9 cellular contexts compared by ENCODE assay signal in genomic region chr6:8082954-8083858, GRCh38. TPM values are rescaled to one million over a fixed set of nuclear protein-coding genes. Genes with fewer than 3 reads are reported as not detected.
DNase-seq lines count a peak whose midpoint lies in the region; ATAC-seq, FAIRE-seq and TF ChIP-seq lines count a peak whose summit lies in the region.
"Had no signal": no experiment of that assay in that cellular context is flagged by ENCODE, and none has a peak within 500 bp of the region (broad histone marks: within the 10 kb centered on the region; RNA-seq: fewer than 3 reads in every experiment).

No MANE protein-coding gene starts in this region.

- H3K9me3 ChIP-seq in H9 (ENCODE audit: control insufficient read depth, low read depth, low read length): peaks cover 3% of the 10 kb centered on the region
- H3K9me3 ChIP-seq in adipocyte (ENCODE audit: control insufficient read depth, low read length): no peaks in the 10 kb centered on the region
- H3K9me3 ChIP-seq in keratinocyte (ENCODE audit: control insufficient read depth, low read depth, low read length): no peaks in the 10 kb centered on the region

- H2BK20ac ChIP-seq in H9 (ENCODE audit: low read depth, low read length, poor library complexity, severe bottlenecking): no peak overlapping the region

- H3K56ac ChIP-seq in H9 (ENCODE audit: insufficient read length, low read depth, low read length): no peak overlapping the region

- H3K14ac ChIP-seq in H9 (ENCODE audit: insufficient read depth, low read length): no peak overlapping the region

- H2AFZ ChIP-seq in H9 (ENCODE audit: low read length): no peak overlapping the region
- no peak overlapping the region for H2AFZ ChIP-seq in keratinocyte (ENCODE audit: control insufficient read depth, low read length)

- H3K4me3 Mint-ChIP-seq in H9 (no peak overlapping the region; a peak in 1 of 5 replicates), glutamatergic neuron (ENCODE audit: unreplicated experiment) (no peak overlapping the region)
- H3K4me3 Mint-ChIP-seq: memory B cell had no signal

- peaks cover 2 to 3% of the 10 kb centered on the region in 2 experiments; a peak in 4 of 5 replicates for H3K9me3 Mint-ChIP-seq in H9
- H3K9me3 Mint-ChIP-seq in glutamatergic neuron (ENCODE audit: unreplicated experiment): peaks cover 5% of the 10 kb centered on the region
- H3K9me3 Mint-ChIP-seq: memory B cell had no signal

- H3T11ph ChIP-seq in H9 (ENCODE audit: low read length): no peak overlapping the region

- no peak overlapping the region for H2BK15ac ChIP-seq in H9 (ENCODE audit: low read depth, low read length)

- H3K4me1 ChIP-seq in H9 (ENCODE audit: insufficient read depth, low read length) (peaks cover 2% of the 10 kb centered on the region; the same call in 1 of the 2 replicates), adipocyte (ENCODE audit: control insufficient read depth, insufficient read depth, low read length) (peaks cover 51% of the 10 kb centered on the region), keratinocyte (ENCODE audit: control insufficient read depth, extremely low read depth, insufficient read depth, low read length) (peaks cover 45% of the 10 kb centered on the region)

- no peak overlapping the region for H3K27ac ChIP-seq in H9 (ENCODE audit: insufficient read length, low read depth, low read length)
- H3K27ac ChIP-seq in keratinocyte (ENCODE audit: control insufficient read depth, insufficient read depth, low read length): peak overlapping the region; percentile 82

- dilution Hi-C loops in keratinocyte (cut with MboI; ENCODE audit: extremely low pct_ligation_motif_present, low sequenced_read_pairs): no loop called here

- H3K4me2 ChIP-seq in H9 (ENCODE audit: insufficient read depth, insufficient read length, low read length): no peak overlapping the region
- peak overlapping the region; percentile 64 for H3K4me2 ChIP-seq in keratinocyte (ENCODE audit: control insufficient read depth, extremely low read depth, insufficient read depth, low read depth, low read length)

- DNase-seq in A172 (ENCODE audit: low spot score): peak; percentile 82
- DNase-seq in H9: no peak
- peak; percentile 87 for DNase-seq in adipocyte (ENCODE audit: low read depth)
- peak; percentile 56 for DNase-seq in keratinocyte (ENCODE audit: low read depth, low spot score)
- DNase-seq in NOMO-1 treated with DMSO at 0.1 percent for 48 hours (lab: John Stamatoyannopoulos, UW; ENCODE audit: unreplicated experiment): no peak
- DNase-seq in glutamatergic neuron: no peak
- no peak for DNase-seq in GOT3 (lab: John Stamatoyannopoulos, UW)

- no peak overlapping the region for H2AK5ac ChIP-seq in H9 (ENCODE audit: insufficient read length, low read length)

- no peak for TF ChIP-seq CTCF in H9 (conservative IDR thresholded peaks at IDR 0.05)
- TF ChIP-seq CTCF in keratinocyte (optimal IDR thresholded peaks at IDR 0.05 in 1 of 3, IDR thresholded peaks at IDR 0.05 in 1 of 3, conservative IDR thresholded peaks at IDR 0.05 in 1 of 3; ENCODE audit: extremely low read depth in 1 of 3, insufficient read depth in 2 of 3, low read length in 3 of 3): no peak
- TF ChIP-seq CTCF in glutamatergic neuron (IDR thresholded peaks at IDR 0.05; ENCODE audit: partially characterized antibody, unreplicated experiment): no peak

- H4K8ac ChIP-seq in H9 (replicated peaks; ENCODE audit: insufficient read length, low read depth, low read length): no peak overlapping the region

- no peak overlapping the region for H3K18ac ChIP-seq in H9 (ENCODE audit: insufficient read length, low read depth, low read length)

- H4K91ac ChIP-seq in H9 (ENCODE audit: insufficient read length, low read depth, low read length): no peak overlapping the region

- H3K27me3 ChIP-seq in H9 (ENCODE audit: insufficient read depth, low read length): no peaks in the 10 kb centered on the region
- H3K27me3 ChIP-seq in adipocyte (replicated peaks; ENCODE audit: control insufficient read depth, insufficient read depth, low read length): no peaks in the 10 kb centered on the region
- no peaks in the 10 kb centered on the region for H3K27me3 ChIP-seq in keratinocyte (ENCODE audit: control insufficient read depth, extremely low read depth, insufficient read depth, low read length)

- H3K27ac Mint-ChIP-seq in H9: peak overlapping the region in 2 of 3 experiments; percentile 30 to 49; a peak in 2 of 7 replicates
- no peak overlapping the region for H3K27ac Mint-ChIP-seq in glutamatergic neuron (ENCODE audit: unreplicated experiment)
- H3K27ac Mint-ChIP-seq: memory B cell had no signal

- no peaks in the 10 kb centered on the region for H4K20me1 ChIP-seq in H9 (ENCODE audit: control insufficient read depth, insufficient read depth, insufficient read length)
- no peaks in the 10 kb centered on the region for H4K20me1 ChIP-seq in keratinocyte (ENCODE audit: control insufficient read depth, extremely low read depth, insufficient read depth, low read length)

- no CpG with 5 or more reads among the region's 11 CpGs for WGBS in H9 (ENCODE audit: extremely low coverage, insufficient read length, low lambda C conversion rate)

- H3K79me1 ChIP-seq in H9 (ENCODE audit: insufficient read depth, low read depth, low read length, poor library complexity, severe bottlenecking): peaks cover 7% of the 10 kb centered on the region

- no peak overlapping the region for H2BK120ac ChIP-seq in H9 (ENCODE audit: low read depth, low read length, poor library complexity, severe bottlenecking)

- H3K36me3 ChIP-seq in adipocyte (ENCODE audit: control insufficient read depth, insufficient read depth, low read length, severe bottlenecking) (peaks cover 9% of the 10 kb centered on the region), keratinocyte (ENCODE audit: control insufficient read depth in 2 of 2, extremely low read depth in 1 of 2, insufficient read depth in 2 of 2, low read length in 2 of 2) (peaks cover 4 to 11% of the 10 kb centered on the region in 2 experiments)

- peak; percentile 93 for FAIRE-seq in keratinocyte (lab: Jason Lieb, UNC)

- H3K23ac ChIP-seq in H9 (ENCODE audit: insufficient read length, low read depth, low read length): no peak overlapping the region

- H3K4me3 ChIP-seq in adipocyte (ENCODE audit: low read length) (peak overlapping the region; percentile 57), keratinocyte (ENCODE audit: control insufficient read depth in 2 of 3, extremely low read depth in 1 of 3, insufficient read depth in 2 of 3, low read depth in 1 of 3, low read length in 3 of 3) (peak overlapping the region in 2 of 3 experiments; percentile 9 to 16)

- no peaks in the 10 kb centered on the region for H3K23me2 ChIP-seq in H9 (ENCODE audit: insufficient read length, low read depth, low read length, poor library complexity, severe bottlenecking)

- H3K27me3 Mint-ChIP-seq in H9 (ENCODE audit: low read depth) (no peaks in the 10 kb centered on the region), glutamatergic neuron (ENCODE audit: unreplicated experiment) (no peaks in the 10 kb centered on the region)
- H3K27me3 Mint-ChIP-seq: memory B cell had no signal

- H3K79me2 ChIP-seq in H9 (ENCODE audit: insufficient read depth, low read length): peaks cover 2% of the 10 kb centered on the region; the same call in 1 of the 2 replicates
- H3K79me2 ChIP-seq in keratinocyte (ENCODE audit: control insufficient read depth, insufficient read depth, low read length): peaks cover 18% of the 10 kb centered on the region

- no peak overlapping the region for H3K4ac ChIP-seq in H9 (ENCODE audit: low read depth, low read length)

- H4K5ac ChIP-seq in H9 (ENCODE audit: insufficient read length, low read depth, low read length): no peak overlapping the region

- no peaks in the 10 kb centered on the region for H3K9me1 ChIP-seq in keratinocyte (ENCODE audit: control insufficient read depth, extremely low read depth, insufficient read depth, low read length)

- H3K36me3 Mint-ChIP-seq in H9 (ENCODE audit: insufficient read depth in 1 of 3, low read depth in 3 of 3) (peaks cover 28 to 49% (median 49%) of the 10 kb centered on the region in 3 experiments), glutamatergic neuron (ENCODE audit: unreplicated experiment) (peaks cover 13% of the 10 kb centered on the region)

- H2BK5ac ChIP-seq in H9 (ENCODE audit: insufficient read length, low read length): no peak overlapping the region

- no peak for ATAC-seq in GM19324 (IDR thresholded peaks at IDR 0.05; ENCODE audit: low FRiP score, unreplicated experiment)

- H2BK12ac ChIP-seq in H9 (ENCODE audit: insufficient read length, low read depth, low read length): no peak overlapping the region

- H3K9ac ChIP-seq in H9 (ENCODE audit: extremely low read depth, insufficient read length, low read length): no peak overlapping the region
- H3K9ac ChIP-seq in adipocyte (ENCODE audit: low read length): peak overlapping the region; percentile 17
- H3K9ac ChIP-seq in keratinocyte (ENCODE audit: control insufficient read depth, extremely low read depth, insufficient read depth, low read length): peak overlapping the region; percentile 49

- H3K4me1 Mint-ChIP-seq in H9 (peaks cover 4 to 10% of the 10 kb centered on the region in 2 experiments), glutamatergic neuron (ENCODE audit: low read depth, unreplicated experiment) (no peaks in the 10 kb centered on the region)

RNA-seq across cellular contexts. Expression of gene BLOC1S5, which starts 19.0 kb away (rescaled TPM):
- total RNA-seq in A172 (2014; rRNA removed; shearing (Covaris generic)): 13.2 and 13.5 TPM in 2 replicates
- 12.2 and 15.6 TPM in 2 replicates for total RNA-seq in H9 (2021)
- 5.0 to 8.8 TPM (median 5.8 TPM) in 3 replicates for polyA plus RNA-seq in keratinocyte
- polyA plus RNA-seq in keratinocyte (2011; ENCODE audit: low read depth): 22.2 TPM
- polyA plus RNA-seq in keratinocyte (2011; cell fraction: cytosol; rRNA removed): 4.9 and 6.4 TPM in 2 replicates
- polyA plus RNA-seq in keratinocyte (2011; cell fraction: nucleus; rRNA removed): 2.7 and 3.3 TPM in 2 replicates
- 5.7 and 6.9 TPM in 2 replicates for polyA plus RNA-seq in keratinocyte (2012; ENCODE audit: low replicate concordance)
- 2.9 to 6.3 TPM (median 3.8 TPM) in 3 replicates for polyA minus RNA-seq in keratinocyte
- polyA minus RNA-seq in keratinocyte (2011; cell fraction: cytosol; rRNA and poly(A)+ RNA removed): 5.0 TPM
- polyA minus RNA-seq in keratinocyte (2011; cell fraction: nucleus; rRNA and poly(A)+ RNA removed): 1.9 and 5.0 TPM in 2 replicates
- 8.3 TPM for total RNA-seq in glutamatergic neuron (ENCODE audit: unreplicated experiment)

RNA-seq across cellular contexts. Expression of gene EEF1E1, which starts 19.1 kb away (rescaled TPM):
- 114 and 117 TPM in 2 replicates for total RNA-seq in A172 (2014; rRNA removed; shearing (Covaris generic))
- total RNA-seq in H9 (2021): 71.8 and 76.0 TPM in 2 replicates
- 46.7 to 83.5 TPM (median 58.1 TPM) in 3 replicates for polyA plus RNA-seq in keratinocyte
- polyA plus RNA-seq in keratinocyte (2011; ENCODE audit: low read depth): 4.1 TPM
- polyA plus RNA-seq in keratinocyte (2011; cell fraction: cytosol; rRNA removed): 39.0 and 81.4 TPM in 2 replicates
- 30.5 and 39.8 TPM in 2 replicates for polyA plus RNA-seq in keratinocyte (2011; cell fraction: nucleus; rRNA removed)
- 34.1 and 47.1 TPM in 2 replicates for polyA plus RNA-seq in keratinocyte (2012; ENCODE audit: low replicate concordance)
- 4.1 to 15.2 TPM (median 9.3 TPM) in 3 replicates for polyA minus RNA-seq in keratinocyte
- 16.1 TPM for polyA minus RNA-seq in keratinocyte (2011; cell fraction: cytosol; rRNA and poly(A)+ RNA removed)
- 9.3 and 14.0 TPM in 2 replicates for polyA minus RNA-seq in keratinocyte (2011; cell fraction: nucleus; rRNA and poly(A)+ RNA removed)
- 20.6 TPM for total RNA-seq in glutamatergic neuron (ENCODE audit: unreplicated experiment)

Comparison
In these comparisons a context has a peak if more than half of its experiments do, and no peak if none do; other contexts are left out.
1. DNase-seq: peak in A172 (single experiment), adipocyte (single experiment) and keratinocyte (single experiment); none in H9 (single experiment), NOMO-1 treated with DMSO at 0.1 percent for 48 hours (single experiment), glutamatergic neuron (single experiment) and GOT3 (single experiment).